In genomic region chr16:88043511-88043910, GRCh38 we compare ENCODE assay signal across 7 cellular contexts.
DNase-seq lines count a peak whose midpoint lies in the region; ATAC-seq and TF ChIP-seq lines count a peak whose summit lies in the region.
"Not testable (repeated sequence)": the region's sequence is repeated elsewhere in the genome, so short reads cannot be mapped to it uniquely, and the experiment has no call there.

No MANE protein-coding gene starts in this region.

- H3K27me3 ChIP-seq in BLaER1 treated with 17β-estradiol and CSF1 and Interleukin-3, amounts not matched to agents 10 nM and 100 nM; Karpas-422 (ENCODE audit: low read length); OCI-LY1 (ENCODE audit: insufficient read depth, low read length): not testable (repeated sequence)

- H3K27ac ChIP-seq in BLaER1 treated with 17β-estradiol and CSF1 and Interleukin-3, amounts not matched to agents 10 nM and 100 nM = peak overlapping the region in 9 of 11 experiments; percentile 43 to 83 (median 76); a peak in 17 of 22 replicates
- H3K27ac ChIP-seq in Karpas-422 (ENCODE audit: low read length) = peak overlapping the region; percentile 26; the same call in 1 of the 2 replicates
- peak overlapping the region; percentile 91 for H3K27ac ChIP-seq in OCI-LY1 (ENCODE audit: low read depth, low read length, poor library complexity, severe bottlenecking)

- POLR2A ChIA-PET in WTC11 (lab: Charles Lee) = not testable (repeated sequence)

- not testable (repeated sequence) for H3K9me3 ChIP-seq in BLaER1 treated with 17β-estradiol and CSF1 and Interleukin-3, amounts not matched to agents 10 nM and 100 nM (replicated peaks in 1 of 11); Karpas-422 (ENCODE audit: low read length); OCI-LY1 (ENCODE audit: low read length)

- H3K4me2 ChIP-seq in BLaER1 treated with 17β-estradiol and CSF1 and Interleukin-3, amounts not matched to agents 10 nM and 100 nM = peak overlapping the region in 9 of 11 experiments; percentile 38 to 92 (median 66); a peak in 15 of 22 replicates
- not testable (repeated sequence) for H3K4me2 ChIP-seq in Karpas-422 (ENCODE audit: low read depth, low read length, poor library complexity, severe bottlenecking); OCI-LY1 (ENCODE audit: low read length)

- not testable (repeated sequence) for H3K4me3 Mint-ChIP-seq in WTC11, brain
- H3K4me3 Mint-ChIP-seq in memory B cell = peak overlapping the region; percentile 0
- H3K4me3 Mint-ChIP-seq in stimulated activated naive B cell treated with anti-CD40 and anti-IgM and Interleukin-4, amounts not matched to agents 10 μg/mL and 1 μg/mL and 100 μg/mL, for 72 hours = peak overlapping the region in 1 of 2 donors; percentile 33

- H2AFZ ChIP-seq in Karpas-422 (ENCODE audit: low read length); OCI-LY1 (ENCODE audit: low read length): not testable (repeated sequence)

- H3K4me1 ChIP-seq in BLaER1 treated with 17β-estradiol and CSF1 and Interleukin-3, amounts not matched to agents 10 nM and 100 nM = peaks cover 53 to 70% (median 63%) of the 10 kb centered on the region in 10 experiments
- H3K4me1 ChIP-seq in Karpas-422 (ENCODE audit: low read length) (peaks cover 24% of the 10 kb centered on the region), OCI-LY1 (ENCODE audit: insufficient read depth, low read length, severe bottlenecking) (peaks cover 55% of the 10 kb centered on the region)

- not testable (repeated sequence) for H3K79me2 ChIP-seq in Karpas-422 (ENCODE audit: low read length); OCI-LY1 (ENCODE audit: insufficient read depth, low read length)

- CTCF ChIA-PET in WTC11 (lab: Charles Lee) = not testable (repeated sequence)

- H3K27ac Mint-ChIP-seq in WTC11 (peak overlapping the region; percentile 73; the same call in 1 of the 2 replicates), brain (peak overlapping the region; percentile 4 to 95 (median 70)), memory B cell (peak overlapping the region; percentile 100)
- H3K27ac Mint-ChIP-seq in stimulated activated naive B cell treated with anti-CD40 and anti-IgM and Interleukin-4, amounts not matched to agents 10 μg/mL and 1 μg/mL and 100 μg/mL, for 72 hours = peak overlapping the region; percentile 92

- peaks cover 2 to 28% (median 17%) of the 10 kb centered on the region in 11 experiments; a peak in 21 of 22 replicates for H3K36me3 ChIP-seq in BLaER1 treated with 17β-estradiol and CSF1 and Interleukin-3, amounts not matched to agents 10 nM and 100 nM
- H3K36me3 ChIP-seq in Karpas-422 (ENCODE audit: insufficient read depth, low read length); OCI-LY1 (ENCODE audit: insufficient read depth, low read length): not testable (repeated sequence)

- H3K9me3 Mint-ChIP-seq in WTC11; brain; memory B cell; stimulated activated naive B cell treated with anti-CD40 and anti-IgM and Interleukin-4, amounts not matched to agents 10 μg/mL and 1 μg/mL and 100 μg/mL, for 72 hours: not testable (repeated sequence)

- not testable (repeated sequence) for H3K9ac ChIP-seq in BLaER1 treated with 17β-estradiol and CSF1 and Interleukin-3, amounts not matched to agents 10 nM and 100 nM; Karpas-422 (ENCODE audit: low read length); OCI-LY1 (ENCODE audit: low read length)

- not testable (repeated sequence) for ATAC-seq in WTC11; memory B cell (ENCODE audit: low read depth); stimulated activated naive B cell treated with anti-CD40 and anti-IgM and Interleukin-4, amounts not matched to agents 10 μg/mL and 1 μg/mL and 100 μg/mL, for 72 hours (replicated peaks)

- not testable (repeated sequence) for H3K4me1 Mint-ChIP-seq in WTC11
- H3K4me1 Mint-ChIP-seq in brain (peaks cover 33% of the 10 kb centered on the region), memory B cell (peaks cover 35% of the 10 kb centered on the region)
- peaks cover 45 to 78% of the 10 kb centered on the region in 2 donors for H3K4me1 Mint-ChIP-seq in stimulated activated naive B cell treated with anti-CD40 and anti-IgM and Interleukin-4, amounts not matched to agents 10 μg/mL and 1 μg/mL and 100 μg/mL, for 72 hours

- not testable (repeated sequence) for DNase-seq in Karpas-422; WTC11 (ENCODE audit: low spot score); memory B cell (ENCODE audit: low spot score in 2 of 2); stimulated activated naive B cell treated with anti-CD40 and anti-IgM and Interleukin-4, amounts not matched to agents 10 μg/mL and 1 μg/mL and 100 μg/mL, for 72 hours

- H3K9me2 ChIP-seq in Karpas-422 (replicated peaks; ENCODE audit: insufficient read depth, low read length); OCI-LY1 (ENCODE audit: low read depth, low read length): not testable (repeated sequence)

- H3F3A ChIP-seq in OCI-LY1 (ENCODE audit: insufficient read depth, low read length) = not testable (repeated sequence)

- not testable (repeated sequence) for H3K4me3 ChIP-seq in BLaER1 treated with 17β-estradiol and CSF1 and Interleukin-3, amounts not matched to agents 10 nM and 100 nM; Karpas-422 (ENCODE audit: low read length); OCI-LY1 (ENCODE audit: low read depth, low read length, poor library complexity, severe bottlenecking)

- H3K36me3 Mint-ChIP-seq in WTC11 (peaks cover 12% of the 10 kb centered on the region; the same call in 1 of the 2 replicates), brain (peaks cover 21% of the 10 kb centered on the region), memory B cell (peaks cover 17% of the 10 kb centered on the region)
- H3K36me3 Mint-ChIP-seq in stimulated activated naive B cell treated with anti-CD40 and anti-IgM and Interleukin-4, amounts not matched to agents 10 μg/mL and 1 μg/mL and 100 μg/mL, for 72 hours = peaks cover 46 to 57% of the 10 kb centered on the region in 2 donors

- not testable (repeated sequence) for H3K27me3 Mint-ChIP-seq in WTC11 (ENCODE audit: low read depth); brain; memory B cell; stimulated activated naive B cell treated with anti-CD40 and anti-IgM and Interleukin-4, amounts not matched to agents 10 μg/mL and 1 μg/mL and 100 μg/mL, for 72 hours

- H4K20me1 ChIP-seq in BLaER1 treated with 17β-estradiol and CSF1 and Interleukin-3, amounts not matched to agents 10 nM and 100 nM; Karpas-422 (ENCODE audit: insufficient read depth, low read depth, low read length); OCI-LY1 (ENCODE audit: insufficient read depth, low read length): not testable (repeated sequence)

- TF ChIP-seq CTCF in OCI-LY1 (IDR thresholded peaks at IDR 0.05; ENCODE audit: low read length); WTC11 (IDR thresholded peaks at IDR 0.05); brain (conservative IDR thresholded peaks at IDR 0.05): not testable (repeated sequence)

Comparison
In these comparisons a context has a peak if more than half of its experiments do, and no peak if none do; other contexts are left out.
1. H3K27ac ChIP-seq: peak in every context shown above with its lines; median percentile 91 in OCI-LY1; 76 in BLaER1 treated with 17β-estradiol and CSF1 and Interleukin-3, amounts not matched to agents 10 nM and 100 nM; 26 in Karpas-422.